Comparison of ENCODE assay signal across 1 cellular context in genomic region chr1:62621907-62622306, GRCh38.
TF ChIP-seq lines count a peak whose summit lies in the region.

No MANE protein-coding gene starts in this region.

TF ChIP-seq in HepG2, 621 proteins besides CTCF, POLR2A, EP300 and RAD21 (continued from another document and continues in another):
- no peak for TF ChIP-seq BCLAF1 (IDR thresholded peaks at IDR 0.05)
- no peak for TF ChIP-seq CC2D1A (CRISPR knock-in tag; IDR thresholded peaks at IDR 0.05)
- TF ChIP-seq ZBTB8A (CRISPR knock-in tag; IDR thresholded peaks at IDR 0.05; ENCODE audit: borderline replicate concordance, low read depth), result no peak
- TF ChIP-seq ZNF232 (CRISPR knock-in tag; IDR thresholded peaks at IDR 0.05; ENCODE audit: borderline replicate concordance), result 0 out of 2 replicates have a peak, but pooled peaks have one; percentile 23
- TF ChIP-seq, protein P1, sequence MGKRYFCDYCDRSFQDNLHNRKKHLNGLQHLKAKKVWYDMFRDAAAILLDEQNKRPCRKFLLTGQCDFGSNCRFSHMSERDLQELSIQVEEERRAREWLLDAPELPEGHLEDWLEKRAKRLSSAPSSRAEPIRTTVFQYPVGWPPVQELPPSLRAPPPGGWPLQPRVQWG (CRISPR knock-in tag; IDR thresholded peaks at IDR 0.05; ENCODE audit: borderline replicate concordance, low read depth), result no peak
- TF ChIP-seq NCOA1 (CRISPR knock-in tag; IDR thresholded peaks at IDR 0.05), result no peak; the same call in 1 of the 2 replicates
- TF ChIP-seq ZNF703 (CRISPR knock-in tag; IDR thresholded peaks at IDR 0.05; ENCODE audit: borderline replicate concordance), result no peak
- TF ChIP-seq NR2F6 (IDR thresholded peaks at IDR 0.05), result peak; percentile 57; the same call in 1 of the 2 replicates
- TF ChIP-seq NR2F6 (CRISPR knock-in tag; IDR thresholded peaks at IDR 0.05), result peak; percentile 58; the same call in 1 of the 2 replicates
- TF ChIP-seq KLF12 (CRISPR knock-in tag; IDR thresholded peaks at IDR 0.05; ENCODE audit: borderline replicate concordance), result no peak
- TF ChIP-seq ZNF720 (CRISPR knock-in tag; IDR thresholded peaks at IDR 0.05), result no peak
- TF ChIP-seq ZNF432 (CRISPR knock-in tag; IDR thresholded peaks at IDR 0.05; ENCODE audit: borderline replicate concordance), result no peak
- TF ChIP-seq MBNL3 (CRISPR knock-in tag; conservative IDR thresholded peaks at IDR 0.05), result no peak
- no peak for TF ChIP-seq NR0B2 (CRISPR knock-in tag; IDR thresholded peaks at IDR 0.05)
- TF ChIP-seq PAX8 (CRISPR knock-in tag; IDR thresholded peaks at IDR 0.05; ENCODE audit: borderline replicate concordance), result no peak
- TF ChIP-seq ZNF292 (CRISPR knock-in tag; IDR thresholded peaks at IDR 0.05; ENCODE audit: borderline replicate concordance, low read depth), result peak; percentile 79; the same call in 1 of the 2 replicates
- TF ChIP-seq, protein P2, sequence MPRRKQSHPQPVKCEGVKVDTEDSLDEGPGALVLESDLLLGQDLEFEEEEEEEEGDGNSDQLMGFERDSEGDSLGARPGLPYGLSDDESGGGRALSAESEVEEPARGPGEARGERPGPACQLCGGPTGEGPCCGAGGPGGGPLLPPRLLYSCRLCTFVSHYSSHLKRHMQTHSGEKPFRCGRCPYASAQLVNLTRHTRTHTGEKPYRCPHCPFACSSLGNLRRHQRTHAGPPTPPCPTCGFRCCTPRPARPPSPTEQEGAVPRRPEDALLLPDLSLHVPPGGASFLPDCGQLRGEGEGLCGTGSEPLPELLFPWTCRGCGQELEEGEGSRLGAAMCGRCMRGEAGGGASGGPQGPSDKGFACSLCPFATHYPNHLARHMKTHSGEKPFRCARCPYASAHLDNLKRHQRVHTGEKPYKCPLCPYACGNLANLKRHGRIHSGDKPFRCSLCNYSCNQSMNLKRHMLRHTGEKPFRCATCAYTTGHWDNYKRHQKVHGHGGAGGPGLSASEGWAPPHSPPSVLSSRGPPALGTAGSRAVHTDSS (CRISPR knock-in tag; conservative IDR thresholded peaks at IDR 0.05), result no peak
- TF ChIP-seq ZZZ3 (CRISPR knock-in tag; IDR thresholded peaks at IDR 0.05; ENCODE audit: borderline replicate concordance), result no peak
- no peak for TF ChIP-seq ZSCAN12 (CRISPR knock-in tag; IDR thresholded peaks at IDR 0.05)
- peak; percentile 59 for TF ChIP-seq HHEX (CRISPR knock-in tag; IDR thresholded peaks at IDR 0.05)
- peak; percentile 67; the same call in 1 of the 2 replicates for TF ChIP-seq IRX3 (CRISPR knock-in tag; IDR thresholded peaks at IDR 0.05; ENCODE audit: borderline replicate concordance, low read depth)
- no peak for TF ChIP-seq NFAT5 (CRISPR knock-in tag; IDR thresholded peaks at IDR 0.05)
- TF ChIP-seq ZNF572 (CRISPR knock-in tag; IDR thresholded peaks at IDR 0.05), result no peak
- TF ChIP-seq AKNA (CRISPR knock-in tag; IDR thresholded peaks at IDR 0.05; ENCODE audit: borderline replicate concordance), result no peak; the same call in 1 of the 2 replicates
- no peak for TF ChIP-seq ZIK1 (CRISPR knock-in tag; IDR thresholded peaks at IDR 0.05; ENCODE audit: borderline replicate concordance, low read depth)
- no peak for TF ChIP-seq ZNF883 (CRISPR knock-in tag; IDR thresholded peaks at IDR 0.05; ENCODE audit: not compliant biosample characterization)
- no peak for TF ChIP-seq SMAD1 (CRISPR knock-in tag; IDR thresholded peaks at IDR 0.05; ENCODE audit: borderline replicate concordance, low read depth)
- peak; percentile 97 for TF ChIP-seq FOSL2 (CRISPR knock-in tag; IDR thresholded peaks at IDR 0.05)
- TF ChIP-seq SMARCC2 (IDR thresholded peaks at IDR 0.05), result no peak
- TF ChIP-seq ZNF251 (CRISPR knock-in tag; IDR thresholded peaks at IDR 0.05), result no peak
- TF ChIP-seq PHF21A (CRISPR knock-in tag; IDR thresholded peaks at IDR 0.05), result peak; percentile 82
- no peak for TF ChIP-seq HCFC1 (IDR thresholded peaks at IDR 0.05; ENCODE audit: low read depth, low read length)
- TF ChIP-seq ZNF614 (CRISPR knock-in tag; IDR thresholded peaks at IDR 0.05; ENCODE audit: borderline replicate concordance), result peak; percentile 98
- TF ChIP-seq TOE1 (CRISPR knock-in tag; IDR thresholded peaks at IDR 0.05), result peak; percentile 84; the same call in 1 of the 2 replicates
- peak; percentile 97 for TF ChIP-seq ZFP1 (CRISPR knock-in tag; IDR thresholded peaks at IDR 0.05)
- TF ChIP-seq POLR2AphosphoS5 (IDR thresholded peaks at IDR 0.05; ENCODE audit: low read depth, low read length), result no peak
- TF ChIP-seq ZNF543 (CRISPR knock-in tag; IDR thresholded peaks at IDR 0.05), result 0 out of 2 replicates have a peak, but pooled peaks have one; percentile 63
- TF ChIP-seq ZNF891 (CRISPR knock-in tag; IDR thresholded peaks at IDR 0.05), result no peak
- TF ChIP-seq TBL1XR1 (IDR thresholded peaks at IDR 0.05; ENCODE audit: borderline replicate concordance, low read length, partially characterized antibody), result peak; percentile 82
- no peak for TF ChIP-seq ZNF530 (CRISPR knock-in tag; IDR thresholded peaks at IDR 0.05; ENCODE audit: low read depth)
- TF ChIP-seq, protein P3, sequence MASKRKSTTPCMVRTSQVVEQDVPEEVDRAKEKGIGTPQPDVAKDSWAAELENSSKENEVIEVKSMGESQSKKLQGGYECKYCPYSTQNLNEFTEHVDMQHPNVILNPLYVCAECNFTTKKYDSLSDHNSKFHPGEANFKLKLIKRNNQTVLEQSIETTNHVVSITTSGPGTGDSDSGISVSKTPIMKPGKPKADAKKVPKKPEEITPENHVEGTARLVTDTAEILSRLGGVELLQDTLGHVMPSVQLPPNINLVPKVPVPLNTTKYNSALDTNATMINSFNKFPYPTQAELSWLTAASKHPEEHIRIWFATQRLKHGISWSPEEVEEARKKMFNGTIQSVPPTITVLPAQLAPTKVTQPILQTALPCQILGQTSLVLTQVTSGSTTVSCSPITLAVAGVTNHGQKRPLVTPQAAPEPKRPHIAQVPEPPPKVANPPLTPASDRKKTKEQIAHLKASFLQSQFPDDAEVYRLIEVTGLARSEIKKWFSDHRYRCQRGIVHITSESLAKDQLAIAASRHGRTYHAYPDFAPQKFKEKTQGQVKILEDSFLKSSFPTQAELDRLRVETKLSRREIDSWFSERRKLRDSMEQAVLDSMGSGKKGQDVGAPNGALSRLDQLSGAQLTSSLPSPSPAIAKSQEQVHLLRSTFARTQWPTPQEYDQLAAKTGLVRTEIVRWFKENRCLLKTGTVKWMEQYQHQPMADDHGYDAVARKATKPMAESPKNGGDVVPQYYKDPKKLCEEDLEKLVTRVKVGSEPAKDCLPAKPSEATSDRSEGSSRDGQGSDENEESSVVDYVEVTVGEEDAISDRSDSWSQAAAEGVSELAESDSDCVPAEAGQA (IDR thresholded peaks at IDR 0.05; ENCODE audit: low read depth), result peak; percentile 70
- TF ChIP-seq, protein P3 (CRISPR knock-in tag; IDR thresholded peaks at IDR 0.05; ENCODE audit: borderline replicate concordance), result no peak
- no peak for TF ChIP-seq ZNF253 (CRISPR knock-in tag; IDR thresholded peaks at IDR 0.05; ENCODE audit: borderline replicate concordance)
